20 cellular contexts compared by ENCODE assay signal in genomic region chr13:21719463-21719862, GRCh38. TPM values are rescaled to one million over a fixed set of nuclear protein-coding genes. Genes with fewer than 3 reads are reported as not detected.
"Had no signal": no experiment of that assay in that cellular context is flagged by ENCODE, and none has a peak within 500 bp of the region (broad histone marks: within the 10 kb centered on the region; RNA-seq: fewer than 3 reads in every experiment).

No MANE protein-coding gene starts in this region.

- H3K36me3 ChIP-seq: esophagus muscularis mucosa, gastrocnemius medialis, right atrium auricular region, sigmoid colon, transverse colon had no signal

- H3K4me3 ChIP-seq: dorsolateral prefrontal cortex, esophagus muscularis mucosa, gastrocnemius medialis, right atrium auricular region, sigmoid colon, skin epidermis, testis, transverse colon had no signal

- H3K4me1 ChIP-seq: esophagus muscularis mucosa, gastrocnemius medialis, right atrium auricular region, testis, transverse colon had no signal

- H3K9me3 ChIP-seq: gastrocnemius medialis, right atrium auricular region, sigmoid colon, testis, transverse colon had no signal

- DNase-seq: cortex of kidney; dorsolateral prefrontal cortex; effector CD8-positive, alpha-beta T cell; gastrocnemius medialis; kidney; natural killer cell; posterior cingulate gyrus; sigmoid colon; stimulated activated CD4-positive, alpha-beta T cell treated with anti-CD3 and anti-CD28 coated beads, Interleukin-2, amount 100 ng/mL, for 24 hours; stimulated activated CD4-positive, alpha-beta T cell treated with anti-CD3 and anti-CD28 coated beads, Interleukin-4, amount 100 ng/mL, for 4 hours; stimulated activated naive B cell treated with anti-CD40 and anti-IgM and Interleukin-4, amounts not matched to agents 10 μg/mL and 1 μg/mL and 100 μg/mL, for 72 hours; stimulated activated naive CD8-positive, alpha-beta T cell treated with anti-CD3 and anti-CD28 coated beads, Interleukin-15, amount 100 ng/mL, for 72 hours; testis; transverse colon had no signal

- H3K27ac ChIP-seq: dorsolateral prefrontal cortex, epithelial cell of prostate, esophagus muscularis mucosa, gastrocnemius medialis, right atrium auricular region, sigmoid colon, skin epidermis, testis, transverse colon had no signal

- ATAC-seq: gastrocnemius medialis; natural killer cell; stimulated activated naive B cell treated with anti-CD40 and anti-IgM and Interleukin-4, amounts not matched to agents 10 μg/mL and 1 μg/mL and 100 μg/mL, for 72 hours; stimulated activated naive CD8-positive, alpha-beta T cell treated with anti-CD3 and anti-CD28 coated beads, Interleukin-15, amount 100 ng/mL, for 72 hours had no signal

- H3K27me3 ChIP-seq: gastrocnemius medialis, right atrium auricular region, sigmoid colon, testis, transverse colon had no signal

RNA-seq across cellular contexts. Expression of gene FGF9, which starts 48.6 kb away (rescaled TPM):
- total RNA-seq: osteocyte, pulmonary artery endothelial cell had no signal
